1 cellular context compared by ENCODE assay signal in the genomic region with DNA sequence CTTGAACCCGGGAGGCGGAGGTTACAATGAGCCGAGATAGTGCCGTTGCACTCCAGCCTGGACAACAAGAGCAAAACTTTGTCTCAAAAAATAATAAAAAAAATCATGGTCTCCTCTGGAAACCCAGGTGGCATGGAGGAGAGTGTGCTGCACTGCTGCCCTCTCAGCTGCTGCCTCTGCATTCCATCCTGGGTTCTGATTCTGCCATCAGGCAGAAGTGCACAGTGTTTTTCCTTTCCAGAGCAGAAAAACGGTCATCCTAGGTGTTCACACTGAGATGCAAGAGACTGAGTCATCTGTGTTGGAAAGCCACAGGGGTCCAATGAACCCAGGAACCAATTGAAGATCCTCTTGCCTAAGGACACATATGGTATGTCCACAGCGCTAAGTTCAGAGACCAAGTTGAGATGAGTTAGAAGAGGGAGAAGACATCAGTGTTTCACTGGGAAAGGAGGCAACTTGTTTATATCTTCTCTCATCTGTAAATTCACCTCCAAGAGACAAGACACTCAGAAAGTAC.
TF ChIP-seq lines count a peak whose summit lies in the region.

No MANE protein-coding gene starts in this region.

TF ChIP-seq in IMR-90, 13 proteins besides CTCF, POLR2A, EP300 and RAD21 (continued from another document):
- TF ChIP-seq, protein P1, sequence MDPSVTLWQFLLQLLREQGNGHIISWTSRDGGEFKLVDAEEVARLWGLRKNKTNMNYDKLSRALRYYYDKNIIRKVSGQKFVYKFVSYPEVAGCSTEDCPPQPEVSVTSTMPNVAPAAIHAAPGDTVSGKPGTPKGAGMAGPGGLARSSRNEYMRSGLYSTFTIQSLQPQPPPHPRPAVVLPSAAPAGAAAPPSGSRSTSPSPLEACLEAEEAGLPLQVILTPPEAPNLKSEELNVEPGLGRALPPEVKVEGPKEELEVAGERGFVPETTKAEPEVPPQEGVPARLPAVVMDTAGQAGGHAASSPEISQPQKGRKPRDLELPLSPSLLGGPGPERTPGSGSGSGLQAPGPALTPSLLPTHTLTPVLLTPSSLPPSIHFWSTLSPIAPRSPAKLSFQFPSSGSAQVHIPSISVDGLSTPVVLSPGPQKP (IDR thresholded peaks at IDR 0.05; ENCODE audit: borderline replicate concordance, low read depth, low read length) = no peak
- TF ChIP-seq, protein P2, sequence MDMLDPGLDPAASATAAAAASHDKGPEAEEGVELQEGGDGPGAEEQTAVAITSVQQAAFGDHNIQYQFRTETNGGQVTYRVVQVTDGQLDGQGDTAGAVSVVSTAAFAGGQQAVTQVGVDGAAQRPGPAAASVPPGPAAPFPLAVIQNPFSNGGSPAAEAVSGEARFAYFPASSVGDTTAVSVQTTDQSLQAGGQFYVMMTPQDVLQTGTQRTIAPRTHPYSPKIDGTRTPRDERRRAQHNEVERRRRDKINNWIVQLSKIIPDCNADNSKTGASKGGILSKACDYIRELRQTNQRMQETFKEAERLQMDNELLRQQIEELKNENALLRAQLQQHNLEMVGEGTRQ (IDR thresholded peaks at IDR 0.05; ENCODE audit: low read depth, low read length) = no peak
- TF ChIP-seq BHLHE40 (IDR thresholded peaks at IDR 0.05; ENCODE audit: low read depth, low read length) (no peak), FOS (IDR thresholded peaks at IDR 0.05; ENCODE audit: low read depth, low read length) (no peak), SMC3 (IDR thresholded peaks at IDR 0.05; ENCODE audit: low read depth, low read length) (no peak), MAFK (IDR thresholded peaks at IDR 0.05; ENCODE audit: low read depth, low read length) (no peak), RCOR1 (IDR thresholded peaks at IDR 0.05; ENCODE audit: insufficient replicate concordance, low read length) (no peak), CHD1 (IDR thresholded peaks at IDR 0.05; ENCODE audit: low read depth, low read length) (no peak), RFX5 (IDR thresholded peaks at IDR 0.05; ENCODE audit: low read depth, low read length) (no peak), NFE2L2 (IDR thresholded peaks at IDR 0.05; ENCODE audit: low read depth, low read length) (no peak)
